ENCODE assay signal across 11 cellular contexts in the genomic region with DNA sequence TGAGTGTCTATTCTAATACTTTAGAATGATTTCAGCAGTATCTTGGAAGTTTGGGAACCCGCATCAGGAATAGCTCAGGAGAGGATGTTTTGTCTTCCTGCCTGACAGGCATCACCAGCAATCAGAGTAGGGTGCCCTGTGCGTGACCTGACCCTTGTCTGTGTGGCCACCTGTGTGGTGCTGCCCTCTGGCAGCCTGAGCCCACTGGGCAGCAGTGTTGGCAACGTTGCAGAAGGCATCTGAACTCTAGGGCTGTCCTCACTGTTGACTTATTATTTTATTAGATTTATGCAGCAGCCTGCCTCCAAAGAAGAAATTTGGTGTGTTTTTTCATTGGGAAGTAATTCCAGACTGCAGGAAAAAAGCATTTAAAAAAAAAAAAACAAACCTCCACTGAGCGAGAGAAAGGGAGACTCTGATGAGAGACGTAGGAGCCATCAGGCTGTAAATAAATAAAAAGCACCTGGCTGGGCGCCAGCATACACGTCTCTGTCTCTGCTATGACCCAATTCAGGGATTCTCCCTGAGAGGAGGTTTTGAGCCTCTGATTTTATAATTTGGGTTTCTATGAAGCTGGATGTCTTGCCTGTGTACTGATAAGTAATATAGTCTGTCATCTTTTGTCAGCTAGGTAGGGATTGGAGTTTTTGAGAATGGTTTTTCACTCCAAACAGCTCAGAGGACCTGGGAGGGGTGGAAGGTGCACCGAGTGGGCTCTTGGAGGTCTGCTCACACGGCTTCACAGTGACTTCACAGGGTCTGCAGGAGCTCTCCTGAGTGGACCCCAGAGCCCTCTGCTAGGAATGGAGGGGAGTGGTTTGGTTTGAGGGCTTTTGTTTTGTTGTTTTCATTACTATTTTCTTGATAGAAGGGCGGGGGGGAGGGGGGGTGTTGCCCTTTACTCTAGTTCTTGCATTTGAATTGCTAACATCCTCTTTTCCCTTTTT. TPM values are rescaled to one million over a fixed set of nuclear protein-coding genes. Genes with fewer than 3 reads are reported as not detected.
A peak's percentile ranks its signal among the peaks of the same experiment; 100 is the strongest.
DNase-seq lines count a peak whose midpoint lies in the region; ATAC-seq and TF ChIP-seq lines count a peak whose summit lies in the region.
"Had no signal": no experiment of that assay in that cellular context is flagged by ENCODE, and none has a peak within 500 bp of the region (broad histone marks: within the 10 kb centered on the region; RNA-seq: fewer than 3 reads in every experiment).

No MANE protein-coding gene starts in this region.

- no peaks in the 10 kb centered on the region for H3K9me3 Mint-ChIP-seq in activated naive CD8-positive, alpha-beta T cell treated with anti-CD3 and anti-CD28 coated beads, Interleukin-2, amount 10 ng/mL, durations not matched to agents 7 days and 5 days
- no peaks in the 10 kb centered on the region for H3K9me3 Mint-ChIP-seq in activated naive CD8-positive, alpha-beta T cell treated with anti-CD3 and anti-CD28 coated beads, Interleukin-2, amount 50 U/mL, for 24 hours

- ATAC-seq in activated naive CD8-positive, alpha-beta T cell treated with anti-CD3 and anti-CD28 coated beads, Interleukin-2, amount 10 ng/mL, durations not matched to agents 7 days and 5 days (ENCODE audit: low read depth): no peak
- no peak for ATAC-seq in activated naive CD8-positive, alpha-beta T cell treated with anti-CD3 and anti-CD28 coated beads, Interleukin-2, amount 50 U/mL, for 24 hours
- ATAC-seq in left ventricle myocardium superior (peak; percentile 32), thoracic aorta (ENCODE audit: insufficient number of reproducible peaks, low FRiP score, low read depth) (no peak), GM18907 (IDR thresholded peaks at IDR 0.05; ENCODE audit: unreplicated experiment) (no peak)
- ATAC-seq: HCT116 had no signal

- no peak overlapping the region for H3K27ac ChIP-seq in thoracic aorta
- H3K27ac ChIP-seq: esophagus squamous epithelium had no signal

- H3K4me3 Mint-ChIP-seq in activated naive CD8-positive, alpha-beta T cell treated with anti-CD3 and anti-CD28 coated beads, Interleukin-2, amount 10 ng/mL, durations not matched to agents 7 days and 5 days: no peak overlapping the region
- H3K4me3 Mint-ChIP-seq in activated naive CD8-positive, alpha-beta T cell treated with anti-CD3 and anti-CD28 coated beads, Interleukin-2, amount 50 U/mL, for 24 hours: no peak overlapping the region

- TF ChIP-seq CTCF in thoracic aorta (IDR thresholded peaks at IDR 0.05): no peak

- H3K4me1 ChIP-seq in thoracic aorta (ENCODE audit: control insufficient read depth in 1 of 2, low read depth in 2 of 2): peaks cover 0 to 7% of the 10 kb centered on the region in 2 donors

- intact Hi-C loops in left ventricle myocardium superior (cut with micrococcal nuclease): no loop called here

- H3K4me1 Mint-ChIP-seq in activated naive CD8-positive, alpha-beta T cell treated with anti-CD3 and anti-CD28 coated beads, Interleukin-2, amount 10 ng/mL, durations not matched to agents 7 days and 5 days: peaks cover 5% of the 10 kb centered on the region
- H3K4me1 Mint-ChIP-seq in activated naive CD8-positive, alpha-beta T cell treated with anti-CD3 and anti-CD28 coated beads, Interleukin-2, amount 50 U/mL, for 24 hours: peaks cover 6% of the 10 kb centered on the region

- DNase-seq in activated naive CD8-positive, alpha-beta T cell treated with anti-CD3 and anti-CD28 coated beads, Interleukin-2, amount 10 ng/mL, durations not matched to agents 7 days and 5 days: no peak
- no peak for DNase-seq in activated naive CD8-positive, alpha-beta T cell treated with anti-CD3 and anti-CD28 coated beads, Interleukin-2, amount 50 U/mL, for 24 hours
- DNase-seq in NCI-H345 treated with DMSO at 0.1 percent for 48 hours (lab: John Stamatoyannopoulos, UW; ENCODE audit: unreplicated experiment): peak; percentile 67
- DNase-seq in left ventricle myocardium superior: peak; percentile 67
- no peak for DNase-seq in thoracic aorta (ENCODE audit: low spot score)
- DNase-seq in G401 (ENCODE audit: low spot score): no peak
- DNase-seq in cerebellar nuclear complex (lab: John Stamatoyannopoulos, UW): no peak
- DNase-seq: activated CD4-positive, CD25-positive, alpha-beta regulatory T cell; esophagus squamous epithelium had no signal

- peaks cover 23% of the 10 kb centered on the region for H3K36me3 ChIP-seq in thoracic aorta

- H3K27me3 ChIP-seq in thoracic aorta (replicated peaks; ENCODE audit: insufficient read depth): no peaks in the 10 kb centered on the region
- H3K27me3 ChIP-seq: esophagus squamous epithelium had no signal

- POLR2A ChIA-PET in activated naive CD8-positive, alpha-beta T cell treated with anti-CD3 and anti-CD28 coated beads, Interleukin-2, amount 10 ng/mL, durations not matched to agents 7 days and 5 days (lab: Charles Lee): no interaction called here

- in situ Hi-C loops in G401 (cut with HindIII; ENCODE audit: low sequenced_read_pairs): no loop called here

- H3K27me3 Mint-ChIP-seq in activated naive CD8-positive, alpha-beta T cell treated with anti-CD3 and anti-CD28 coated beads, Interleukin-2, amount 10 ng/mL, durations not matched to agents 7 days and 5 days: no peaks in the 10 kb centered on the region
- H3K27me3 Mint-ChIP-seq in activated naive CD8-positive, alpha-beta T cell treated with anti-CD3 and anti-CD28 coated beads, Interleukin-2, amount 50 U/mL, for 24 hours: no peaks in the 10 kb centered on the region

- H3K27ac Mint-ChIP-seq in activated naive CD8-positive, alpha-beta T cell treated with anti-CD3 and anti-CD28 coated beads, Interleukin-2, amount 10 ng/mL, durations not matched to agents 7 days and 5 days: peak overlapping the region; percentile 64
- no peak overlapping the region for H3K27ac Mint-ChIP-seq in activated naive CD8-positive, alpha-beta T cell treated with anti-CD3 and anti-CD28 coated beads, Interleukin-2, amount 50 U/mL, for 24 hours

- H3K36me3 Mint-ChIP-seq in activated naive CD8-positive, alpha-beta T cell treated with anti-CD3 and anti-CD28 coated beads, Interleukin-2, amount 10 ng/mL, durations not matched to agents 7 days and 5 days: peaks cover 28% of the 10 kb centered on the region
- H3K36me3 Mint-ChIP-seq in activated naive CD8-positive, alpha-beta T cell treated with anti-CD3 and anti-CD28 coated beads, Interleukin-2, amount 50 U/mL, for 24 hours (ENCODE audit: low read depth): peaks cover 46% of the 10 kb centered on the region

- H3K9me3 ChIP-seq in thoracic aorta: no peaks in the 10 kb centered on the region
- H3K9me3 ChIP-seq: esophagus squamous epithelium had no signal

- peak overlapping the region; percentile 62 for H3K4me3 ChIP-seq in thoracic aorta

RNA-seq across cellular contexts. Expression of a gene that starts 48.9 kb away (rescaled TPM):
- 100 to 1,000 TPM; 102 to 104 TPM for total RNA-seq in activated naive CD8-positive, alpha-beta T cell treated with anti-CD3 and anti-CD28 coated beads, Interleukin-2, amount 10 ng/mL, durations not matched to agents 7 days and 5 days
- total RNA-seq in left ventricle myocardium superior (69.1 TPM), thoracic aorta (1 to 10 TPM; 5.0 to 5.7 TPM)
- total RNA-seq in G401 (2014; rRNA removed; shearing (Covaris generic)): 4.4 and 7.4 TPM in 2 replicates

Comparison
In these comparisons a context has a peak if more than half of its experiments do, and no peak if none do; other contexts are left out.
1. DNase-seq: peak in NCI-H345 treated with DMSO at 0.1 percent for 48 hours (single experiment) and left ventricle myocardium superior (single experiment); none in activated naive CD8-positive, alpha-beta T cell treated with anti-CD3 and anti-CD28 coated beads, Interleukin-2, amount 10 ng/mL, durations not matched to agents 7 days and 5 days (single experiment), activated naive CD8-positive, alpha-beta T cell treated with anti-CD3 and anti-CD28 coated beads, Interleukin-2, amount 50 U/mL, for 24 hours (single experiment), thoracic aorta (single experiment), G401 (single experiment) and cerebellar nuclear complex (0 of 2).